ENCODE assay signal across 17 cellular contexts in genomic region chr3:66379565-66379964, GRCh38.
"Had no signal": no experiment of that assay in that cellular context is flagged by ENCODE, and none has a peak within 500 bp of the region (broad histone marks: within the 10 kb centered on the region; RNA-seq: fewer than 3 reads in every experiment).

No MANE protein-coding gene starts in this region.

- H3K9me3 Mint-ChIP-seq: activated B cell treated with CpG ODN at 0.5 μM for 24 hours; stimulated activated naive CD8-positive, alpha-beta T cell treated with anti-CD3 and anti-CD28 coated beads, Interleukin-15, Interleukin-2, amounts not matched to agents 100 ng/mL and 50 ng/mL, for 24 hours had no signal

- H3K27ac ChIP-seq: brain microvascular endothelial cell, coronary artery, left ventricle myocardium inferior, tibial nerve had no signal

- ATAC-seq: SK-N-SH treated with all-trans-retinoic acid at 6 μM for 48 hours had no signal

- H3K4me3 ChIP-seq: coronary artery, left ventricle myocardium inferior, tibial nerve had no signal

- DNase-seq: activated B cell treated with CpG ODN at 0.5 μM for 24 hours; activated CD4-positive, alpha-beta T cell treated with anti-CD3 and anti-CD28 coated beads for 48 hours; activated CD8-positive, alpha-beta memory T cell treated with anti-CD3 and anti-CD28 coated beads, Interleukin-2, amount 50 U/mL, for 4 hours; activated gamma-delta T cell; activated T-cell treated with anti-CD3 and anti-CD28 coated beads, Interleukin-2, amount 50 U/mL, for 48 hours; anterior cingulate cortex; brain microvascular endothelial cell; kidney; left ventricle myocardium inferior; mammary epithelial cell; midbrain; stimulated activated CD4-positive, alpha-beta T cell treated with anti-CD3 and anti-CD28 coated beads, Interleukin-2, amount 100 ng/mL, for 24 hours had no signal

- H3K4me3 Mint-ChIP-seq: activated B cell treated with CpG ODN at 0.5 μM for 24 hours; stimulated activated naive CD8-positive, alpha-beta T cell treated with anti-CD3 and anti-CD28 coated beads, Interleukin-15, Interleukin-2, amounts not matched to agents 100 ng/mL and 50 ng/mL, for 24 hours had no signal

- H3K27me3 ChIP-seq: brain microvascular endothelial cell, tibial nerve had no signal

- H3K27me3 Mint-ChIP-seq: activated B cell treated with CpG ODN at 0.5 μM for 24 hours; progenitor cell of endocrine pancreas; stimulated activated naive CD8-positive, alpha-beta T cell treated with anti-CD3 and anti-CD28 coated beads, Interleukin-15, Interleukin-2, amounts not matched to agents 100 ng/mL and 50 ng/mL, for 24 hours had no signal

- H3K27ac Mint-ChIP-seq: activated B cell treated with CpG ODN at 0.5 μM for 24 hours; progenitor cell of endocrine pancreas; stimulated activated naive CD8-positive, alpha-beta T cell treated with anti-CD3 and anti-CD28 coated beads, Interleukin-15, Interleukin-2, amounts not matched to agents 100 ng/mL and 50 ng/mL, for 24 hours had no signal
